ENCODE assay signal across 22 cellular contexts in the genomic region with DNA sequence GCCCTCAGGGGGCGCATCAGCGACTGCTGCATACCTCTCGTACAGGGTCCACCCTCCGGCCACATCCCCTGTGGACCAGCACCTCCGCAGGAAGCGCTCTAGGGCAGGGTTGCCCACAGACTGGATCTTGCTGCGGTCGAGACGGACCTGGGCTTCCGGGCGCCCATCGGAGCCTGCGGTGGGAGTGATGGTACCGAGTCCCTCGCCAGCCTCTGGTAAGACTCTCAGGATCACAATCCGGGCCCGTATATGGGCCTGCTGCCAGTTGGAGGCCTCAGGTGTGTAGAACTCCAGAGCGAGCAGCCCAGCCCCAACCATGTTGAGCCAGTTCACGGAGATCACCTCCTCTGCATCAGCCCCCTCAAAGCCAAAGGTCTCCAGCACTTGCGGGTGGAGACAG.
"Had no signal": no experiment of that assay in that cellular context is flagged by ENCODE, and none has a peak within 500 bp of the region (broad histone marks: within the 10 kb centered on the region; RNA-seq: fewer than 3 reads in every experiment).

No MANE protein-coding gene starts in this region.

- H3K4me1 ChIP-seq: SJCRH30 had no signal

- H3K27ac Mint-ChIP-seq: IgD-negative memory B cell had no signal

- H3K4me1 Mint-ChIP-seq: IgD-negative memory B cell had no signal

- H3K4me3 ChIP-seq: K562, SJCRH30 had no signal

- H3K36me3 ChIP-seq: SJCRH30 had no signal

- DNase-seq: Kasumi-1, MM.1S, MV-4-11, NCI-H1048, NCI-H1105, NCI-H1417, NCI-H1436 treated with DMSO at 0.1 percent for 48 hours, NCI-H1694, NCI-H187 treated with DMSO at 0.1 percent for 48 hours, NCI-H2029 treated with DMSO at 0.1 percent for 48 hours, NCI-H2227 treated with DMSO at 0.1 percent for 48 hours, NCI-H524 treated with DMSO at 0.1 percent for 48 hours, NCI-H69, NCI-H774, RPMI8226, SHP77 treated with DMSO at 0.1 percent for 48 hours, SJCRH30 had no signal

- H3K27ac ChIP-seq: HL-60, KMS-11, SJCRH30 had no signal

- H3K9me3 ChIP-seq: SJCRH30 had no signal

- H3K36me3 Mint-ChIP-seq: IgD-negative memory B cell had no signal

- H3K4me3 Mint-ChIP-seq: IgD-negative memory B cell had no signal

- H3K27me3 Mint-ChIP-seq: IgD-negative memory B cell had no signal

- ATAC-seq: K562, SK-N-SH treated with all-trans-retinoic acid at 6 μM for 48 hours had no signal
